ENCODE assay signal across 20 cellular contexts in the genomic region with DNA sequence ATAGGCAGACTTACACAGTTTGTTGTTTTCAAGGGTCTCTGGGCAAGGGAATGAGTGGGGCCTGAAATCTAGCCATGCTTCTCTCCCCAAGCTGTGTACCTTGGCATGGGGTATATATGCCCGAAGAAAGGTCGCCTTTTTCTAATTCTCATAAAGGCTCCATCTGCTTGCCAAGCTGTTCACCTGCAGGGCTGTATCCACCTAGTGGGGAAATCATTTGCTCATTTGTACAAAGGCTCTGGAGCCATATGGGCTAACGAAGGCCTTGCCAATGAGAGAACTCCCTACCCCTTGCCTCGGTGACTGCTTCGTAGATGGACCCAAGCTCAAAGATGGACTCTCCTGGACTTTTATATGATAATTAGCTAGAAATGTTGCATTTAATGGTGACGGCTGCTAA.
A peak's percentile ranks its signal among the peaks of the same experiment; 100 is the strongest.
DNase-seq lines count a peak whose midpoint lies in the region; ATAC-seq, FAIRE-seq and TF ChIP-seq lines count a peak whose summit lies in the region.
"Had no signal": no experiment of that assay in that cellular context is flagged by ENCODE, and none has a peak within 500 bp of the region (broad histone marks: within the 10 kb centered on the region; RNA-seq: fewer than 3 reads in every experiment).

No MANE protein-coding gene starts in this region.

- no peaks in the 10 kb centered on the region for H3K36me3 Mint-ChIP-seq in endodermal cell (ENCODE audit: low read depth)
- H3K36me3 Mint-ChIP-seq in stimulated activated effector memory CD8-positive, alpha-beta T cell treated with anti-CD3 and anti-CD28 coated beads, Interleukin-12 subunit alpha, Interleukin-12 subunit beta, amount 100 ng/mL, for 72 hours, result no peaks in the 10 kb centered on the region

- in situ Hi-C loops in G401 (cut with HindIII; ENCODE audit: low sequenced_read_pairs), result no loop called here

- DNase-seq in NCI-H2171 treated with DMSO at 0.1 percent for 48 hours (lab: John Stamatoyannopoulos, UW), result peak; percentile 3
- no peak for DNase-seq in NCI-H2171 (lab: John Stamatoyannopoulos, UW)
- DNase-seq in G401 (ENCODE audit: low spot score), result peak; percentile 95
- DNase-seq in cerebellar cortex (ENCODE audit: low spot score), result peak; percentile 94
- no peak for DNase-seq in endodermal cell
- DNase-seq in stimulated activated effector memory CD8-positive, alpha-beta T cell treated with anti-CD3 and anti-CD28 coated beads, Interleukin-12 subunit alpha, Interleukin-12 subunit beta, amount 100 ng/mL, for 72 hours (ENCODE audit: low spot score in 2 of 2), result no peak
- no peak for DNase-seq in kidney
- DNase-seq in RKO (ENCODE audit: low spot score), result no peak
- DNase-seq: AML-193; Caco-2; CD4-positive, alpha-beta T cell; DMS79 treated with DMSO at 0.1 percent for 48 hours; GM23248; H9 had no signal

- no peaks in the 10 kb centered on the region for H3K4me1 Mint-ChIP-seq in endodermal cell
- no peaks in the 10 kb centered on the region for H3K4me1 Mint-ChIP-seq in stimulated activated effector memory CD8-positive, alpha-beta T cell treated with anti-CD3 and anti-CD28 coated beads, Interleukin-12 subunit alpha, Interleukin-12 subunit beta, amount 100 ng/mL, for 72 hours
- H3K4me1 Mint-ChIP-seq: H9 had no signal

- H3K4me1 ChIP-seq in endodermal cell (ENCODE audit: control insufficient read depth, insufficient read depth, low read length) (no peaks in the 10 kb centered on the region), kidney (ENCODE audit: control insufficient read depth in 1 of 2, insufficient read depth in 1 of 2, low read depth in 1 of 2, low read length in 2 of 2) (no peaks in the 10 kb centered on the region)
- H3K4me1 ChIP-seq: A549, Caco-2 had no signal

- H3K4me3 ChIP-seq in endodermal cell (ENCODE audit: low read length) (no peak overlapping the region), kidney (ENCODE audit: low read length in 2 of 2) (no peak overlapping the region)
- H3K4me3 ChIP-seq: A549, GM12878, GM23248 had no signal

- intact Hi-C loops in kidney (cut with DNase I), result no loop called here

- WGBS in endodermal cell (ENCODE audit: insufficient coverage in 1 of 2, insufficient read length in 1 of 2), 2 experiments, result 90 to 96% methylated on average over 6 of the region's 6 CpGs

- no peak for FAIRE-seq in kidney (lab: Jason Lieb, UNC)
- FAIRE-seq: A549, D721Med, GM12878 had no signal

- no peaks in the 10 kb centered on the region for H3K9me3 Mint-ChIP-seq in endodermal cell
- peaks cover 24% of the 10 kb centered on the region for H3K9me3 Mint-ChIP-seq in stimulated activated effector memory CD8-positive, alpha-beta T cell treated with anti-CD3 and anti-CD28 coated beads, Interleukin-12 subunit alpha, Interleukin-12 subunit beta, amount 100 ng/mL, for 72 hours
- H3K9me3 Mint-ChIP-seq: CD4-positive, alpha-beta T cell had no signal

- H3K36me3 ChIP-seq in endodermal cell (ENCODE audit: control insufficient read depth, insufficient read depth, low read length) (no peaks in the 10 kb centered on the region), kidney (ENCODE audit: control insufficient read depth in 1 of 2, insufficient read depth in 2 of 2, low read length in 2 of 2) (no peaks in the 10 kb centered on the region)

- H3K9ac ChIP-seq in endodermal cell (ENCODE audit: extremely low read depth, low read length, poor library complexity, severe bottlenecking) (no peak overlapping the region), kidney (ENCODE audit: low read length in 2 of 2) (no peak overlapping the region)
- H3K9ac ChIP-seq: GM23248 had no signal

- H3K27me3 ChIP-seq in endodermal cell (ENCODE audit: control insufficient read depth, insufficient read depth, low read length, poor library complexity, severe bottlenecking), result no peaks in the 10 kb centered on the region

- peak; percentile 26 for TF ChIP-seq CTCF in endodermal cell (conservative IDR thresholded peaks at IDR 0.05)
- TF ChIP-seq CTCF in kidney (IDR thresholded peaks at IDR 0.05; ENCODE audit: borderline replicate concordance, extremely low read depth, insufficient read depth), result no peak

- no peaks in the 10 kb centered on the region for H3K27me3 Mint-ChIP-seq in endodermal cell (ENCODE audit: insufficient read depth)
- H3K27me3 Mint-ChIP-seq: CD4-positive, alpha-beta T cell had no signal

- H3K9me3 ChIP-seq in endodermal cell (ENCODE audit: control insufficient read depth, low read length), result no peaks in the 10 kb centered on the region
- no peaks in the 10 kb centered on the region for H3K9me3 ChIP-seq in kidney (ENCODE audit: control insufficient read depth in 1 of 2, low read length in 2 of 2)
- H3K9me3 ChIP-seq: A549, Caco-2 had no signal

- no peak for ATAC-seq in stimulated activated effector memory CD8-positive, alpha-beta T cell treated with anti-CD3 and anti-CD28 coated beads, Interleukin-12 subunit alpha, Interleukin-12 subunit beta, amount 100 ng/mL, for 72 hours
- ATAC-seq: A549, GM12878 had no signal

- no peak overlapping the region for H3K4me3 Mint-ChIP-seq in endodermal cell
- no peak overlapping the region for H3K4me3 Mint-ChIP-seq in stimulated activated effector memory CD8-positive, alpha-beta T cell treated with anti-CD3 and anti-CD28 coated beads, Interleukin-12 subunit alpha, Interleukin-12 subunit beta, amount 100 ng/mL, for 72 hours
- H3K4me3 Mint-ChIP-seq: CD4-positive, alpha-beta T cell; H9 had no signal

- no peak overlapping the region for H3K27ac ChIP-seq in endodermal cell (ENCODE audit: low read depth, low read length)
- no peak overlapping the region for H3K27ac ChIP-seq in kidney (ENCODE audit: low read depth in 2 of 2, low read length in 2 of 2)
- H3K27ac ChIP-seq: 22Rv1, A549, C4-2B, GM23248, HL-60 had no signal

- no peak overlapping the region for H3K27ac Mint-ChIP-seq in endodermal cell
- no peak overlapping the region for H3K27ac Mint-ChIP-seq in stimulated activated effector memory CD8-positive, alpha-beta T cell treated with anti-CD3 and anti-CD28 coated beads, Interleukin-12 subunit alpha, Interleukin-12 subunit beta, amount 100 ng/mL, for 72 hours
- H3K27ac Mint-ChIP-seq: CD4-positive, alpha-beta T cell; H9 had no signal

Comparison
In these comparisons a context has a peak if more than half of its experiments do, and no peak if none do; other contexts are left out.
1. DNase-seq: peak in NCI-H2171 treated with DMSO at 0.1 percent for 48 hours (single experiment), G401 (single experiment) and cerebellar cortex (single experiment); none in NCI-H2171 (single experiment), endodermal cell (single experiment), stimulated activated effector memory CD8-positive, alpha-beta T cell treated with anti-CD3 and anti-CD28 coated beads, Interleukin-12 subunit alpha, Interleukin-12 subunit beta, amount 100 ng/mL, for 72 hours (0 of 2), kidney (single experiment) and RKO (single experiment).